Comparison of ENCODE assay signal across 12 cellular contexts in genomic region chr14:55938249-55938791, GRCh38.
DNase-seq lines count a peak whose midpoint lies in the region; ATAC-seq, FAIRE-seq and TF ChIP-seq lines count a peak whose summit lies in the region.
"Had no signal": no experiment of that assay in that cellular context is flagged by ENCODE, and none has a peak within 500 bp of the region (broad histone marks: within the 10 kb centered on the region; RNA-seq: fewer than 3 reads in every experiment).

No MANE protein-coding gene starts in this region.

- H3K4me3 ChIP-seq in AG10803 (ENCODE audit: low read length) (no peak overlapping the region), cardiac fibroblast (replicated peaks in 1 of 2; ENCODE audit: low read depth in 2 of 2, low read length in 2 of 2) (no peak overlapping the region), kidney (ENCODE audit: low read length in 2 of 2) (no peak overlapping the region)
- H3K4me3 ChIP-seq: right lobe of liver had no signal

- ATAC-seq in GM18511 (IDR thresholded peaks at IDR 0.05; ENCODE audit: unreplicated experiment), result no peak
- ATAC-seq: right lobe of liver, WTC11 had no signal

- no peak overlapping the region for H3K4me3 Mint-ChIP-seq in nephron progenitor cell
- H3K4me3 Mint-ChIP-seq: CD14-positive monocyte, WTC11 had no signal

- H3K27ac Mint-ChIP-seq in nephron progenitor cell, result no peak overlapping the region
- H3K27ac Mint-ChIP-seq: CD14-positive monocyte, WTC11 had no signal

- TF ChIP-seq CTCF in AG10803 (conservative IDR thresholded peaks at IDR 0.05; ENCODE audit: low read length) (no peak), cardiac fibroblast (IDR thresholded peaks at IDR 0.05; ENCODE audit: low read depth, low read length) (no peak), kidney (IDR thresholded peaks at IDR 0.05; ENCODE audit: borderline replicate concordance, extremely low read depth, insufficient read depth) (no peak), nephron progenitor cell (IDR thresholded peaks at IDR 0.05) (no peak)

- no peak overlapping the region for H3K9ac ChIP-seq in kidney (ENCODE audit: low read length in 2 of 2)

- no peak for FAIRE-seq in kidney (lab: Jason Lieb, UNC)

- intact Hi-C loops in kidney (cut with DNase I), result no loop called here

- no peaks in the 10 kb centered on the region for H3K36me3 ChIP-seq in kidney (ENCODE audit: control insufficient read depth in 1 of 2, insufficient read depth in 2 of 2, low read length in 2 of 2)
- H3K36me3 ChIP-seq: right lobe of liver had no signal

- H3K36me3 Mint-ChIP-seq in nephron progenitor cell (ENCODE audit: low read depth), result no peaks in the 10 kb centered on the region
- H3K36me3 Mint-ChIP-seq: CD14-positive monocyte had no signal

- H3K27ac ChIP-seq in kidney (ENCODE audit: low read depth in 2 of 2, low read length in 2 of 2), result no peak overlapping the region
- H3K27ac ChIP-seq: right lobe of liver had no signal

- H3K9me3 ChIP-seq in kidney (ENCODE audit: control insufficient read depth in 1 of 2, low read length in 2 of 2), result peaks cover 0 to 5% of the 10 kb centered on the region in 2 donors
- H3K9me3 ChIP-seq: right lobe of liver had no signal

- peaks cover 9% of the 10 kb centered on the region for H3K9me3 Mint-ChIP-seq in nephron progenitor cell

- no peaks in the 10 kb centered on the region for H3K4me1 ChIP-seq in kidney (ENCODE audit: control insufficient read depth in 1 of 2, insufficient read depth in 1 of 2, low read depth in 1 of 2, low read length in 2 of 2)
- H3K4me1 ChIP-seq: right lobe of liver had no signal

- no peaks in the 10 kb centered on the region for H3K4me1 Mint-ChIP-seq in nephron progenitor cell
- H3K4me1 Mint-ChIP-seq: CD14-positive monocyte had no signal

- peaks cover 4% of the 10 kb centered on the region for H3K27me3 Mint-ChIP-seq in nephron progenitor cell (ENCODE audit: low read depth, poor library complexity)

- DNase-seq in AG10803 (ENCODE audit: low read depth) (peak; percentile 63), NCI-H1048 (lab: John Stamatoyannopoulos, UW) (peak; percentile 41), cardiac fibroblast (ENCODE audit: low read depth in 2 of 2) (peak; percentile 10 to 50), kidney (peak; percentile 74), nephron progenitor cell (no peak)
- DNase-seq in activated CD8-positive, alpha-beta memory T cell treated with anti-CD3 and anti-CD28 coated beads, Interleukin-2, amount 50 U/mL, for 48 hours, result no peak
- no peak for DNase-seq in stimulated activated naive CD4-positive, alpha-beta T cell (lab: John Stamatoyannopoulos, UW)
- DNase-seq: NCI-H2227 treated with DMSO at 0.1 percent for 48 hours, right lobe of liver had no signal

Comparison
In these comparisons a context has a peak if more than half of its experiments do, and no peak if none do; other contexts are left out.
1. DNase-seq: peak in AG10803 (single experiment), NCI-H1048 (single experiment), cardiac fibroblast (2 of 2) and kidney (single experiment); none in activated CD8-positive, alpha-beta memory T cell treated with anti-CD3 and anti-CD28 coated beads, Interleukin-2, amount 50 U/mL, for 48 hours (single experiment), nephron progenitor cell (single experiment) and stimulated activated naive CD4-positive, alpha-beta T cell (0 of 6).